In genomic region chr13:98963917-98964316, GRCh38 we compare ENCODE assay signal across 24 cellular contexts. TPM values are rescaled to one million over a fixed set of nuclear protein-coding genes. Genes with fewer than 3 reads are reported as not detected.
A peak's percentile ranks its signal among the peaks of the same experiment; 100 is the strongest.
DNase-seq lines count a peak whose midpoint lies in the region; ATAC-seq and TF ChIP-seq lines count a peak whose summit lies in the region.
"Had no signal": no experiment of that assay in that cellular context is flagged by ENCODE, and none has a peak within 500 bp of the region (broad histone marks: within the 10 kb centered on the region; RNA-seq: fewer than 3 reads in every experiment).

No MANE protein-coding gene starts in this region.

- no peak overlapping the region for H3K4me3 ChIP-seq in CD8-positive, alpha-beta T cell (ENCODE audit: low read depth, low read length)
- H3K4me3 ChIP-seq in right atrium auricular region (no peak overlapping the region), skeletal muscle tissue (ENCODE audit: low read length in 3 of 3) (no peak overlapping the region)
- H3K4me3 ChIP-seq: A549, GM12878, SJCRH30 had no signal

- no peak overlapping the region for H3K9ac ChIP-seq in skeletal muscle tissue (ENCODE audit: low read depth in 1 of 3, low read length in 3 of 3)

- peaks cover 11% of the 10 kb centered on the region for H3K36me3 Mint-ChIP-seq in CD8-positive, alpha-beta T cell

- POLR2A ChIA-PET in CD8-positive, alpha-beta T cell (lab: Charles Lee), result no interaction called here

- no peak overlapping the region for H3K27ac ChIP-seq in CD8-positive, alpha-beta T cell (ENCODE audit: low read depth, low read length)
- H3K27ac ChIP-seq in right atrium auricular region (peak overlapping the region; percentile 7 to 43), skeletal muscle tissue (ENCODE audit: low read depth, low read length) (peak overlapping the region; percentile 66)
- H3K27ac ChIP-seq: A549, HL-60, SJCRH30 had no signal

- peak overlapping the region; percentile 68 for H3K27ac Mint-ChIP-seq in CD8-positive, alpha-beta T cell

- TF ChIP-seq CTCF in CD8-positive, alpha-beta T cell (IDR thresholded peaks at IDR 0.05), result no peak
- no peak for TF ChIP-seq CTCF in right atrium auricular region (IDR thresholded peaks at IDR 0.05)

- CTCF ChIA-PET in CD8-positive, alpha-beta T cell (lab: Charles Lee), result interaction anchor here (0.5 kb wide), 1 partner anchor 1916 kb away, joined by 3 read pairs; no protein-coding TSS in a partner anchor

- no peaks in the 10 kb centered on the region for H3K4me1 ChIP-seq in CD8-positive, alpha-beta T cell (ENCODE audit: insufficient read depth, low read length)
- H3K4me1 ChIP-seq in right atrium auricular region (peaks cover 0 to 63% of the 10 kb centered on the region in 2 donors), skeletal muscle tissue (ENCODE audit: control insufficient read depth in 3 of 3, insufficient read depth in 3 of 3, low read length in 3 of 3) (peaks cover 22 to 40% (median 30%) of the 10 kb centered on the region in 3 donors)
- H3K4me1 ChIP-seq: A549 had no signal

- no peak for ATAC-seq in CD8-positive, alpha-beta T cell
- ATAC-seq in GM18505 (IDR thresholded peaks at IDR 0.05; ENCODE audit: unreplicated experiment), result no peak
- ATAC-seq: A549, GM12878, SK-N-SH treated with all-trans-retinoic acid at 6 μM for 48 hours had no signal

- H3K27me3 Mint-ChIP-seq in CD8-positive, alpha-beta T cell (ENCODE audit: low read depth), result no peaks in the 10 kb centered on the region
- H3K27me3 Mint-ChIP-seq: CD4-positive, alpha-beta memory T cell had no signal

- no peaks in the 10 kb centered on the region for H3K36me3 ChIP-seq in CD8-positive, alpha-beta T cell (ENCODE audit: insufficient read depth, low read length)
- H3K36me3 ChIP-seq in right atrium auricular region (no peaks in the 10 kb centered on the region), skeletal muscle tissue (ENCODE audit: control insufficient read depth in 3 of 3, insufficient read depth in 3 of 3, low read length in 3 of 3) (no peaks in the 10 kb centered on the region)
- H3K36me3 ChIP-seq: SJCRH30 had no signal

- no peak overlapping the region for H3K4me3 Mint-ChIP-seq in CD8-positive, alpha-beta T cell
- H3K4me3 Mint-ChIP-seq: CD4-positive, alpha-beta memory T cell had no signal

- no peak for DNase-seq in CD8-positive, alpha-beta T cell
- DNase-seq in NCI-H69 (lab: John Stamatoyannopoulos, UW), result peak; percentile 37
- no peak for DNase-seq in right atrium auricular region (ENCODE audit: low spot score)
- no peak for DNase-seq in DMS114 treated with DMSO at 0.1 percent for 48 hours (lab: John Stamatoyannopoulos, UW; ENCODE audit: unreplicated experiment)
- DNase-seq in NCI-H345 (lab: John Stamatoyannopoulos, UW), result no peak
- DNase-seq: C1 segment of cervical spinal cord; Caco-2; CD4-positive, alpha-beta memory T cell; DMS79; EL; GDM1; Kasumi-1; NCI-H1092 treated with DMSO at 0.1 percent for 48 hours; NCI-H1436 treated with DMSO at 0.1 percent for 48 hours; NCI-H187 treated with DMSO at 0.1 percent for 48 hours; NCI-H2171 treated with DMSO at 0.1 percent for 48 hours; NCI-H774; SJCRH30 had no signal

- no peaks in the 10 kb centered on the region for H3K9me3 ChIP-seq in CD8-positive, alpha-beta T cell (ENCODE audit: low read length)
- no peaks in the 10 kb centered on the region for H3K9me3 ChIP-seq in right atrium auricular region
- no peaks in the 10 kb centered on the region for H3K9me3 ChIP-seq in skeletal muscle tissue (ENCODE audit: control insufficient read depth in 3 of 3, low read length in 3 of 3)
- H3K9me3 ChIP-seq: A549, Caco-2, SJCRH30 had no signal

- no peaks in the 10 kb centered on the region for H3K27me3 ChIP-seq in CD8-positive, alpha-beta T cell (ENCODE audit: insufficient read depth, low read length)
- H3K27me3 ChIP-seq in right atrium auricular region (no peaks in the 10 kb centered on the region), skeletal muscle tissue (ENCODE audit: control insufficient read depth in 3 of 3, insufficient read depth in 3 of 3, low read length in 3 of 3) (peaks cover 0 to 4% (median 0%) of the 10 kb centered on the region in 3 donors)
- H3K27me3 ChIP-seq: SJCRH30 had no signal

- TF ChIP-seq POLR2A in GM18505 (IDR thresholded peaks at IDR 0.05; ENCODE audit: borderline replicate concordance, extremely low read depth, insufficient read depth, insufficient read length), result no peak

- intact Hi-C loops in CD8-positive, alpha-beta T cell (cut with DNase I, micrococcal nuclease), result no loop called here

- no peaks in the 10 kb centered on the region for H3K9me3 Mint-ChIP-seq in CD8-positive, alpha-beta T cell

- peaks cover 36% of the 10 kb centered on the region for H3K4me1 Mint-ChIP-seq in CD8-positive, alpha-beta T cell (ENCODE audit: low read depth)

RNA-seq across cellular contexts. Expression of gene DOCK9, which starts 13.9 kb away (rescaled TPM):
- total RNA-seq in CD8-positive, alpha-beta T cell, result 10 to 100 TPM; 66.3 to 75.5 TPM
- total RNA-seq in right atrium auricular region, result 10 to 100 TPM; 79.6 to 80.5 TPM
- total RNA-seq in skeletal muscle tissue, result 86.6 TPM
